1 cellular context compared by ENCODE assay signal in the genomic region with DNA sequence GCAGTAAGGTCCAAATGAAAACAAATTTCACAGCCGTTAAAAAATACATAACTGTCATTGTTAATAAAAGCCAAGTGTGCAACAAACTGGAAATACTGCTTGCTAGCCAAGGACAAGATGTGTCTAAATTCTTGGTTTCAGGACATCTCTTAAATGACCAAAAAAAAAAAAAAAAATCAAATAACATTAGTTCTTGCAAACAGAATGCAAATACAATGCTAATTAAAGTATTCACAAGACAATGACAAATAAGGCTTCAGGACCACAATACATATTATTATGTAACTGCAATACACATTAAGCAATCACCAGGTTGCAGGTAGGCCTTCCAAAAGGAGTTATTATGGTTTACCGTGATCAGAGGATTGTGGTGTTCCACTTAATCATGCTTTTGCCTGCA.
A peak's percentile ranks its signal among the peaks of the same experiment; 100 is the strongest.
TF ChIP-seq lines count a peak whose summit lies in the region.

No MANE protein-coding gene starts in this region.

TF ChIP-seq in K562, 482 proteins besides CTCF, POLR2A, EP300 and RAD21 (continued from another document):
- no peak for TF ChIP-seq CEBPG (CRISPR knock-in tag; IDR thresholded peaks at IDR 0.05)
- peak; percentile 64 to 80; a peak in 3 of 4 replicates for TF ChIP-seq CEBPG (tag; conservative IDR thresholded peaks at IDR 0.05 in 1 of 2, IDR thresholded peaks at IDR 0.05 in 1 of 2)
- no peak for TF ChIP-seq ZNF77 (CRISPR knock-in tag; IDR thresholded peaks at IDR 0.05)
- TF ChIP-seq SAFB (IDR thresholded peaks at IDR 0.05; ENCODE audit: borderline replicate concordance, low read depth, low read length): no peak
- TF ChIP-seq L3MBTL2 (IDR thresholded peaks at IDR 0.05): no peak
- TF ChIP-seq ZFX (CRISPR knock-in tag; IDR thresholded peaks at IDR 0.05): peak; percentile 14; the same call in 1 of the 2 replicates
- TF ChIP-seq KLF13 (tag; IDR thresholded peaks at IDR 0.05; ENCODE audit: borderline replicate concordance, low read depth): no peak
- TF ChIP-seq CEBPB (tag; IDR thresholded peaks at IDR 0.05): peak; percentile 84
